In the genomic region with DNA sequence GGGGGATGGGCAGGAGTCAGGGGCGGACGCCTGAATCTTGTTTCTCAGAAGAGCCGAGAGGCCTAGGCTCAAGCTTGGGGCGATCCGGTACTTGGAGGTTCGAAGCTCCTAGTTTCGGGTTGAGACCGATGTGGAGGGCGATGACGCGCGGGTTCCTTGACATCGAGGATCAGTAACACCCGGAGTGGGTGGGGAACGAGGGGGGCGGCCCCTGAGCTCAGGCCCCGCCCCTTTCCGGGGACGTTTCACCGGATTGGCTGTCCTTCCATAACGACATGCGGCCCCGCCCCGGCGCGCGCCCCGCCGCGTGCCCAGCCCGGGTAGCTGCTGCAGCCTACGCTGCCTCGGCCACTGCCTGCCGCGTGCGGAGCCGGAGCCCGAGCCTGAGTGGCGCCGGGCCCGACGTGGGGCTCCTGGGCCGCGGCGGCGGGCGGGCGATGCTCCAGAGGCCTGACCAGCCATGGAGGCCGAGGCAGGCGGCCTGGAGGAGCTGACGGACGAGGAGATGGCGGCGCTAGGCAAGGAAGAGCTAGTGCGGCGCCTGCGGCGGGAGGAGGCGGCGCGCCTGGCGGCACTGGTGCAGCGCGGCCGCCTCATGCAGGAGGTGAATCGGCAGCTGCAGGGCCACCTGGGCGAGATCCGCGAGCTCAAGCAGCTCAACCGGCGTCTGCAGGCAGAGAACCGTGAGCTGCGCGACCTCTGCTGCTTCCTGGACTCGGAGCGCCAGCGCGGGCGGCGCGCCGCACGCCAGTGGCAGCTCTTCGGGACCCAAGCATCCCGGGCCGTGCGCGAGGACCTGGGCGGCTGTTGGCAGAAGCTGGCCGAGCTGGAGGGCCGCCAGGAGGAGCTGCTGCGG, we compare ENCODE assay signal across 8 cellular contexts. TPM values are rescaled to one million over a fixed set of nuclear protein-coding genes. Genes with fewer than 3 reads are reported as not detected.
DNase-seq lines count a peak whose midpoint lies in the region; ATAC-seq and TF ChIP-seq lines count a peak whose summit lies in the region.

A gene (plus strand): TSS at position 350 of the 856 bp plus-strand sequence. CDS start 111 bp downstream, at position 461.

- H3K9me3 ChIP-seq in trophoblast cell (ENCODE audit: insufficient read depth, low read depth, low read length) (no peaks in the 10 kb centered on the region), tibial artery (no peaks in the 10 kb centered on the region)

- ATAC-seq in HG02763 (IDR thresholded peaks at IDR 0.05; ENCODE audit: unreplicated experiment) (peak; percentile 55), Right ventricle myocardium superior (ENCODE audit: poor library complexity) (peak; percentile 86)
- peak; percentile 49 for ATAC-seq in activated naive CD8-positive, alpha-beta T cell treated with anti-CD3 and anti-CD28 coated beads, Interleukin-2, amount 50 U/mL, for 24 hours

- H3K79me1 ChIP-seq in trophoblast cell (ENCODE audit: low read length), result peaks cover 24% of the 10 kb centered on the region

- peak within 1 kb of the TSS; percentile 91 for H3K18ac ChIP-seq in trophoblast cell (ENCODE audit: low read length)

- H3K23ac ChIP-seq in trophoblast cell (ENCODE audit: low read length), result no peak within 1 kb of the TSS

- H3K4me3 ChIP-seq in GM12865 (ENCODE audit: low read depth, low read length), result peak within 1 kb of the TSS; percentile 78
- peak within 1 kb of the TSS; percentile 69 for H3K4me3 ChIP-seq in trophoblast cell (ENCODE audit: low read depth, low read length)
- H3K4me3 ChIP-seq in tibial artery, result peak within 1 kb of the TSS; percentile 61 to 83

- peak; percentile 0 for TF ChIP-seq CTCF in GM12865 (IDR thresholded peaks at IDR 0.05; ENCODE audit: insufficient read depth, low read depth, low read length, missing control alignments)
- TF ChIP-seq CTCF in tibial artery (IDR thresholded peaks at IDR 0.05), result peak in 1 of 2 experiments; percentile 33

- peak within 1 kb of the TSS; percentile 38 for H3K27ac ChIP-seq in trophoblast cell (ENCODE audit: low read depth, low read length)
- peak within 1 kb of the TSS; percentile 93 to 95 for H3K27ac ChIP-seq in tibial artery

- peak within 1 kb of the TSS; percentile 70 for H4K12ac ChIP-seq in trophoblast cell (ENCODE audit: low read depth, low read length)

- H3K27ac Mint-ChIP-seq in activated naive CD8-positive, alpha-beta T cell treated with anti-CD3 and anti-CD28 coated beads, Interleukin-2, amount 50 U/mL, for 24 hours, result peak within 1 kb of the TSS; percentile 91

- H2AK5ac ChIP-seq in trophoblast cell (ENCODE audit: low read length), result peak within 1 kb of the TSS; percentile 60

- peaks cover 13 to 26% of the 10 kb centered on the region in 2 experiments for H3K4me1 ChIP-seq in trophoblast cell (ENCODE audit: control insufficient read depth in 1 of 2, insufficient read depth in 2 of 2, low read length in 2 of 2)
- peaks cover 6 to 68% (median 55%) of the 10 kb centered on the region in 4 donors for H3K4me1 ChIP-seq in tibial artery

- H3K9me3 Mint-ChIP-seq in activated naive CD8-positive, alpha-beta T cell treated with anti-CD3 and anti-CD28 coated beads, Interleukin-2, amount 50 U/mL, for 24 hours, result no peaks in the 10 kb centered on the region

- WGBS in trophoblast cell (ENCODE audit: extremely low coverage, insufficient coverage, insufficient read length), result no CpG with 5 or more reads among the region's 92 CpGs

- H3K4ac ChIP-seq in trophoblast cell (ENCODE audit: low read depth, low read length), result peak within 1 kb of the TSS; percentile 57

- peak within 1 kb of the TSS; percentile 98 for H3K4me3 Mint-ChIP-seq in activated naive CD8-positive, alpha-beta T cell treated with anti-CD3 and anti-CD28 coated beads, Interleukin-2, amount 50 U/mL, for 24 hours

- peaks cover 73% of the 10 kb centered on the region for H3K4me1 Mint-ChIP-seq in activated naive CD8-positive, alpha-beta T cell treated with anti-CD3 and anti-CD28 coated beads, Interleukin-2, amount 50 U/mL, for 24 hours

- peak within 1 kb of the TSS; percentile 59 for H2BK120ac ChIP-seq in trophoblast cell (ENCODE audit: insufficient read depth, low read length, poor library complexity)

- H2BK5ac ChIP-seq in trophoblast cell (ENCODE audit: low read depth, low read length, poor library complexity), result peak within 1 kb of the TSS; percentile 61

- peak within 1 kb of the TSS; percentile 25 for H2BK12ac ChIP-seq in trophoblast cell (ENCODE audit: low read length)

- intact Hi-C loops in Right ventricle myocardium superior (cut with DNase I), result no loop called here
- intact Hi-C loops in tibial artery (cut with DNase I; ENCODE audit: low total_unique reads), result no loop called here

- H4K8ac ChIP-seq in trophoblast cell (ENCODE audit: low read depth, low read length), result peak within 1 kb of the TSS; percentile 69

- H3K36me3 ChIP-seq in trophoblast cell (ENCODE audit: control insufficient read depth in 1 of 2, insufficient read depth in 2 of 2, low read length in 2 of 2), result peaks cover 10 to 16% of the 10 kb centered on the region in 2 experiments
- peaks cover 0 to 13% (median 4%) of the 10 kb centered on the region in 3 donors for H3K36me3 ChIP-seq in tibial artery

- H3K27me3 ChIP-seq in trophoblast cell (ENCODE audit: insufficient read depth, low read length) (no peaks in the 10 kb centered on the region), tibial artery (no peaks in the 10 kb centered on the region)

- no peaks in the 10 kb centered on the region for H3K27me3 Mint-ChIP-seq in activated naive CD8-positive, alpha-beta T cell treated with anti-CD3 and anti-CD28 coated beads, Interleukin-2, amount 50 U/mL, for 24 hours

- H3K14ac ChIP-seq in trophoblast cell (ENCODE audit: low read length), result peak within 1 kb of the TSS; percentile 85

- peaks cover 11% of the 10 kb centered on the region for H3K79me2 ChIP-seq in trophoblast cell (ENCODE audit: control insufficient read depth, insufficient read depth, low read length, poor library complexity)

- DNase-seq in GM12865 (ENCODE audit: low read depth), result peak; percentile 98
- peak; percentile 95 for DNase-seq in NCI-H146 (lab: John Stamatoyannopoulos, UW)
- peak; percentile 98 for DNase-seq in T follicular helper cell (ENCODE audit: low read depth)
- DNase-seq in activated naive CD8-positive, alpha-beta T cell treated with anti-CD3 and anti-CD28 coated beads, Interleukin-2, amount 50 U/mL, for 24 hours, result peak; percentile 98
- DNase-seq in Right ventricle myocardium superior, result peak; percentile 100
- peak; percentile 95 to 97 for DNase-seq in trophoblast cell
- DNase-seq in tibial artery, result peak; percentile 99 to 100

- H4K91ac ChIP-seq in trophoblast cell (ENCODE audit: low read depth, low read length), result peak within 1 kb of the TSS; percentile 29

- H3K4me2 ChIP-seq in trophoblast cell (ENCODE audit: low read length), result peak within 1 kb of the TSS; percentile 96

- peak within 1 kb of the TSS; percentile 67 for H3K9ac ChIP-seq in trophoblast cell (ENCODE audit: low read length)

- H2AFZ ChIP-seq in trophoblast cell (ENCODE audit: insufficient read depth, low read length, poor library complexity), result peak within 1 kb of the TSS; percentile 89

- peaks cover 32% of the 10 kb centered on the region for H3K36me3 Mint-ChIP-seq in activated naive CD8-positive, alpha-beta T cell treated with anti-CD3 and anti-CD28 coated beads, Interleukin-2, amount 50 U/mL, for 24 hours (ENCODE audit: low read depth)

RNA-seq across cellular contexts. Expression of the gene that starts here (rescaled TPM):
- 27.9 TPM for total RNA-seq in Right ventricle myocardium superior
- polyA plus RNA-seq in trophoblast cell (2013), result 4.9 and 5.3 TPM in 2 replicates

Comparison
In these comparisons a context has a peak if more than half of its experiments do, and no peak if none do; other contexts are left out.
1. Peak in every context shown above with its lines: DNase-seq, ATAC-seq, H3K4me3 ChIP-seq and H3K27ac ChIP-seq.